ENCODE assay signal across 12 cellular contexts in the genomic region with DNA sequence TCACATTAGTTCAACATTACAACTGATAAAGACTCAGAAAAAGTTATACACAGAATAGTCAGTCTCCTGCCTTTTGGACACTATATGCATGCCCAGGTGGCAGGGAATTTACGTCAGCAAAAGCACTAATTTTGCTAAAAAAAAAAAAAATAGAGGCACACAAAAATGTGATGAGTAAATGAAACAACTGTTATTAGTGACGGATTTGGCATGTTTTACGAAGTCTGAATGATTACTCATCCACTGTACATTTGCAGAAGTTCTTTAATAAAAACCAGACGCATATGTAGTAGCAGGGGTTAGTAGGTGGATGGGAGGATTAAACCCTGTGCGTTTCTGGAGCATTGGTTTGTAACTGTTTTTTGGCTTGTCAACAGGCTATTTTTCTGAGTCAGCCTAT.
DNase-seq lines count a peak whose midpoint lies in the region; ATAC-seq and TF ChIP-seq lines count a peak whose summit lies in the region.
"Had no signal": no experiment of that assay in that cellular context is flagged by ENCODE, and none has a peak within 500 bp of the region (broad histone marks: within the 10 kb centered on the region; RNA-seq: fewer than 3 reads in every experiment).

No MANE protein-coding gene starts in this region.

- H3K36me3 ChIP-seq in fibroblast of lung (ENCODE audit: control insufficient read depth, insufficient read depth, low read length), result no peaks in the 10 kb centered on the region
- no peaks in the 10 kb centered on the region for H3K36me3 ChIP-seq in skeletal muscle satellite cell (ENCODE audit: insufficient read depth, low read length)

- H3K36me3 Mint-ChIP-seq in activated naive CD4-positive, alpha-beta T cell treated with anti-CD3 and anti-CD28 coated beads for 36 hours (ENCODE audit: low read depth), result no peaks in the 10 kb centered on the region

- H3K27me3 ChIP-seq in fibroblast of lung (ENCODE audit: control insufficient read depth, insufficient read depth, low read length) (no peaks in the 10 kb centered on the region), skeletal muscle satellite cell (ENCODE audit: control insufficient read depth, insufficient read depth, low read length) (no peaks in the 10 kb centered on the region)
- H3K27me3 ChIP-seq: dorsolateral prefrontal cortex had no signal

- no peak overlapping the region for H3K4me3 Mint-ChIP-seq in activated naive CD4-positive, alpha-beta T cell treated with anti-CD3 and anti-CD28 coated beads for 36 hours
- H3K4me3 Mint-ChIP-seq: nephron progenitor cell had no signal

- no peak for TF ChIP-seq CTCF in fibroblast of lung (conservative IDR thresholded peaks at IDR 0.05 in 1 of 2, IDR thresholded peaks at IDR 0.05 in 1 of 2; ENCODE audit: low read depth in 1 of 2, low read length in 2 of 2)

- H3K4me1 ChIP-seq in fibroblast of lung (ENCODE audit: control insufficient read depth, extremely low read depth, insufficient read depth, low read length), result peaks cover 7% of the 10 kb centered on the region
- peaks cover 17% of the 10 kb centered on the region for H3K4me1 ChIP-seq in skeletal muscle satellite cell (ENCODE audit: control insufficient read depth, insufficient read depth, low read length)

- H3K9ac ChIP-seq in fibroblast of lung (ENCODE audit: insufficient read depth, low read length), result no peak overlapping the region
- peak overlapping the region; percentile 42 for H3K9ac ChIP-seq in skeletal muscle satellite cell (ENCODE audit: low read depth, low read length)

- H4K20me1 ChIP-seq in fibroblast of lung (ENCODE audit: control insufficient read depth, extremely low read depth, insufficient read depth, low read length), result no peaks in the 10 kb centered on the region

- H3K27ac ChIP-seq in fibroblast of lung (ENCODE audit: insufficient read depth, low read length), result peak overlapping the region; percentile 42

- no peaks in the 10 kb centered on the region for H3K79me2 ChIP-seq in fibroblast of lung (ENCODE audit: control insufficient read depth, insufficient read depth, low read length)

- H3K9me3 ChIP-seq in fibroblast of lung (ENCODE audit: control insufficient read depth, insufficient read depth, low read depth, low read length), result no peaks in the 10 kb centered on the region
- H3K9me3 ChIP-seq in skeletal muscle satellite cell (replicated peaks; ENCODE audit: low read length), result no peaks in the 10 kb centered on the region

- DNase-seq in EL (peak; percentile 94), RPMI7951 (ENCODE audit: low read depth) (peak; percentile 76), fibroblast of lung (ENCODE audit: low read depth in 2 of 2) (peak; percentile 94 to 99), islet precursor cell (no peak)
- DNase-seq in activated naive CD4-positive, alpha-beta T cell treated with anti-CD3 and anti-CD28 coated beads for 36 hours, result no peak
- DNase-seq: dorsolateral prefrontal cortex, NCI-H446, nephron progenitor cell, small intestine had no signal

- no peak overlapping the region for H3K4me3 ChIP-seq in fibroblast of lung (replicated peaks in 1 of 4; ENCODE audit: control extremely low read depth in 1 of 4, insufficient read depth in 1 of 4, low read depth in 3 of 4, low read length in 4 of 4)
- H3K4me3 ChIP-seq in skeletal muscle satellite cell (ENCODE audit: low read length), result peak overlapping the region; percentile 18

- no peak for ATAC-seq in HG03432 (IDR thresholded peaks at IDR 0.05; ENCODE audit: unreplicated experiment)
- ATAC-seq: activated CD4-positive, CD25-positive, alpha-beta regulatory T cell treated with anti-CD3 and anti-CD28 coated beads, Interleukin-2, amount 50 U/mL, for 24 hours had no signal

- H3K4me2 ChIP-seq in fibroblast of lung (ENCODE audit: extremely low read depth, insufficient read depth, low read length) (no peak overlapping the region), skeletal muscle satellite cell (ENCODE audit: low read length) (peak overlapping the region; percentile 70)

- H2AFZ ChIP-seq in fibroblast of lung (ENCODE audit: low read length), result no peak overlapping the region

- H3K27ac Mint-ChIP-seq in activated naive CD4-positive, alpha-beta T cell treated with anti-CD3 and anti-CD28 coated beads for 36 hours, result no peak overlapping the region

- intact Hi-C loops in activated naive CD4-positive, alpha-beta T cell treated with anti-CD3 and anti-CD28 coated beads for 36 hours (cut with micrococcal nuclease), result no loop called here

- CTCF ChIA-PET in activated naive CD4-positive, alpha-beta T cell treated with anti-CD3 and anti-CD28 coated beads for 36 hours (lab: Charles Lee), result no interaction called here

- H3K4me1 Mint-ChIP-seq in activated naive CD4-positive, alpha-beta T cell treated with anti-CD3 and anti-CD28 coated beads for 36 hours (ENCODE audit: low read depth), result no peaks in the 10 kb centered on the region
- H3K4me1 Mint-ChIP-seq: nephron progenitor cell had no signal

- peaks cover 12% of the 10 kb centered on the region for H3K9me3 Mint-ChIP-seq in activated naive CD4-positive, alpha-beta T cell treated with anti-CD3 and anti-CD28 coated beads for 36 hours

- H3K27me3 Mint-ChIP-seq in activated naive CD4-positive, alpha-beta T cell treated with anti-CD3 and anti-CD28 coated beads for 36 hours (ENCODE audit: low read depth), result peaks cover 9% of the 10 kb centered on the region

Comparison
In these comparisons a context has a peak if more than half of its experiments do, and no peak if none do; other contexts are left out.
1. DNase-seq: peak in EL (single experiment), RPMI7951 (single experiment) and fibroblast of lung (2 of 2); none in activated naive CD4-positive, alpha-beta T cell treated with anti-CD3 and anti-CD28 coated beads for 36 hours (single experiment) and islet precursor cell (single experiment).